2 cellular contexts compared by ENCODE assay signal in the genomic region with DNA sequence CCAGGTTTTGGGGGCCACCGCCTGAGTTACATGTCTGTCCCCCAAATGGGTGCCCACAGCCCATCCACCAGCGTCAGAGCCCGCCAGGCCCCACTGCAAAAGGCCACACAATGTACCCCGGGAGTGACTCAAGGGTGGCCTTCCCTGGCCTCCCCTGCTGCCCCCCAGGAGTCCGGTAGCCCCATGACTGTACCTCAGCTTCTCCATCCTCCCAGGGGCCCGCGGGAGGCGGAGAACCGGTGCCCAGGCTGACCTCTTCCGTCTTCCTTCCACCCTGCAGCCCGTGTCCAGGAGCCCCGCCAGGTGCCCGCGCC.
TF ChIP-seq lines count a peak whose summit lies in the region.

No MANE protein-coding gene starts in this region.

TF ChIP-seq in PFSK-1, 5 proteins besides CTCF, POLR2A, EP300 and RAD21:
- TF ChIP-seq, protein P1, sequence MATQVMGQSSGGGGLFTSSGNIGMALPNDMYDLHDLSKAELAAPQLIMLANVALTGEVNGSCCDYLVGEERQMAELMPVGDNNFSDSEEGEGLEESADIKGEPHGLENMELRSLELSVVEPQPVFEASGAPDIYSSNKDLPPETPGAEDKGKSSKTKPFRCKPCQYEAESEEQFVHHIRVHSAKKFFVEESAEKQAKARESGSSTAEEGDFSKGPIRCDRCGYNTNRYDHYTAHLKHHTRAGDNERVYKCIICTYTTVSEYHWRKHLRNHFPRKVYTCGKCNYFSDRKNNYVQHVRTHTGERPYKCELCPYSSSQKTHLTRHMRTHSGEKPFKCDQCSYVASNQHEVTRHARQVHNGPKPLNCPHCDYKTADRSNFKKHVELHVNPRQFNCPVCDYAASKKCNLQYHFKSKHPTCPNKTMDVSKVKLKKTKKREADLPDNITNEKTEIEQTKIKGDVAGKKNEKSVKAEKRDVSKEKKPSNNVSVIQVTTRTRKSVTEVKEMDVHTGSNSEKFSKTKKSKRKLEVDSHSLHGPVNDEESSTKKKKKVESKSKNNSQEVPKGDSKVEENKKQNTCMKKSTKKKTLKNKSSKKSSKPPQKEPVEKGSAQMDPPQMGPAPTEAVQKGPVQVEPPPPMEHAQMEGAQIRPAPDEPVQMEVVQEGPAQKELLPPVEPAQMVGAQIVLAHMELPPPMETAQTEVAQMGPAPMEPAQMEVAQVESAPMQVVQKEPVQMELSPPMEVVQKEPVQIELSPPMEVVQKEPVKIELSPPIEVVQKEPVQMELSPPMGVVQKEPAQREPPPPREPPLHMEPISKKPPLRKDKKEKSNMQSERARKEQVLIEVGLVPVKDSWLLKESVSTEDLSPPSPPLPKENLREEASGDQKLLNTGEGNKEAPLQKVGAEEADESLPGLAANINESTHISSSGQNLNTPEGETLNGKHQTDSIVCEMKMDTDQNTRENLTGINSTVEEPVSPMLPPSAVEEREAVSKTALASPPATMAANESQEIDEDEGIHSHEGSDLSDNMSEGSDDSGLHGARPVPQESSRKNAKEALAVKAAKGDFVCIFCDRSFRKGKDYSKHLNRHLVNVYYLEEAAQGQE (IDR thresholded peaks at IDR 0.05; ENCODE audit: insufficient read depth in 1 of 2, low read depth in 2 of 2, low read length in 2 of 2), result no peak
- TF ChIP-seq TAF1 (IDR thresholded peaks at IDR 0.05; ENCODE audit: borderline replicate concordance, insufficient read depth, low read length) (no peak), POLR2AphosphoS5 (IDR thresholded peaks at IDR 0.05; ENCODE audit: low read depth, low read length) (peak; percentile 49; the same call in 1 of the 2 replicates), FOXP2 (optimal IDR thresholded peaks at IDR 0.05; ENCODE audit: borderline replicate concordance, extremely low read depth, extremely low read length, insufficient read depth) (no peak), SIN3A (IDR thresholded peaks at IDR 0.05; ENCODE audit: borderline replicate concordance, insufficient read depth, low read length) (no peak)

TF ChIP-seq in H1, 55 proteins besides CTCF, POLR2A, EP300 and RAD21:
- no peak for TF ChIP-seq CHD2 (IDR thresholded peaks at IDR 0.05; ENCODE audit: low read length)
- TF ChIP-seq TAF7 (optimal IDR thresholded peaks at IDR 0.05; ENCODE audit: borderline replicate concordance, low read depth, low read length), result no peak
- no peak for TF ChIP-seq BACH1 (IDR thresholded peaks at IDR 0.05; ENCODE audit: low read length)
- TF ChIP-seq SP4 (IDR thresholded peaks at IDR 0.05; ENCODE audit: low read length), result no peak
- no peak for TF ChIP-seq SRF (IDR thresholded peaks at IDR 0.05; ENCODE audit: low read depth, low read length)
- no peak for TF ChIP-seq SP2 (IDR thresholded peaks at IDR 0.05; ENCODE audit: low read length)
- TF ChIP-seq RFX5 (IDR thresholded peaks at IDR 0.05; ENCODE audit: borderline replicate concordance, low read depth, low read length), result no peak
- no peak for TF ChIP-seq SAP30 (IDR thresholded peaks at IDR 0.05; ENCODE audit: insufficient read depth, insufficient replicate concordance, low read length)
- no peak for TF ChIP-seq RXRA (IDR thresholded peaks at IDR 0.05; ENCODE audit: insufficient read depth, low read depth, low read length)
- TF ChIP-seq TEAD4 (IDR thresholded peaks at IDR 0.05; ENCODE audit: low read depth, low read length), result no peak
- TF ChIP-seq, protein P2, sequence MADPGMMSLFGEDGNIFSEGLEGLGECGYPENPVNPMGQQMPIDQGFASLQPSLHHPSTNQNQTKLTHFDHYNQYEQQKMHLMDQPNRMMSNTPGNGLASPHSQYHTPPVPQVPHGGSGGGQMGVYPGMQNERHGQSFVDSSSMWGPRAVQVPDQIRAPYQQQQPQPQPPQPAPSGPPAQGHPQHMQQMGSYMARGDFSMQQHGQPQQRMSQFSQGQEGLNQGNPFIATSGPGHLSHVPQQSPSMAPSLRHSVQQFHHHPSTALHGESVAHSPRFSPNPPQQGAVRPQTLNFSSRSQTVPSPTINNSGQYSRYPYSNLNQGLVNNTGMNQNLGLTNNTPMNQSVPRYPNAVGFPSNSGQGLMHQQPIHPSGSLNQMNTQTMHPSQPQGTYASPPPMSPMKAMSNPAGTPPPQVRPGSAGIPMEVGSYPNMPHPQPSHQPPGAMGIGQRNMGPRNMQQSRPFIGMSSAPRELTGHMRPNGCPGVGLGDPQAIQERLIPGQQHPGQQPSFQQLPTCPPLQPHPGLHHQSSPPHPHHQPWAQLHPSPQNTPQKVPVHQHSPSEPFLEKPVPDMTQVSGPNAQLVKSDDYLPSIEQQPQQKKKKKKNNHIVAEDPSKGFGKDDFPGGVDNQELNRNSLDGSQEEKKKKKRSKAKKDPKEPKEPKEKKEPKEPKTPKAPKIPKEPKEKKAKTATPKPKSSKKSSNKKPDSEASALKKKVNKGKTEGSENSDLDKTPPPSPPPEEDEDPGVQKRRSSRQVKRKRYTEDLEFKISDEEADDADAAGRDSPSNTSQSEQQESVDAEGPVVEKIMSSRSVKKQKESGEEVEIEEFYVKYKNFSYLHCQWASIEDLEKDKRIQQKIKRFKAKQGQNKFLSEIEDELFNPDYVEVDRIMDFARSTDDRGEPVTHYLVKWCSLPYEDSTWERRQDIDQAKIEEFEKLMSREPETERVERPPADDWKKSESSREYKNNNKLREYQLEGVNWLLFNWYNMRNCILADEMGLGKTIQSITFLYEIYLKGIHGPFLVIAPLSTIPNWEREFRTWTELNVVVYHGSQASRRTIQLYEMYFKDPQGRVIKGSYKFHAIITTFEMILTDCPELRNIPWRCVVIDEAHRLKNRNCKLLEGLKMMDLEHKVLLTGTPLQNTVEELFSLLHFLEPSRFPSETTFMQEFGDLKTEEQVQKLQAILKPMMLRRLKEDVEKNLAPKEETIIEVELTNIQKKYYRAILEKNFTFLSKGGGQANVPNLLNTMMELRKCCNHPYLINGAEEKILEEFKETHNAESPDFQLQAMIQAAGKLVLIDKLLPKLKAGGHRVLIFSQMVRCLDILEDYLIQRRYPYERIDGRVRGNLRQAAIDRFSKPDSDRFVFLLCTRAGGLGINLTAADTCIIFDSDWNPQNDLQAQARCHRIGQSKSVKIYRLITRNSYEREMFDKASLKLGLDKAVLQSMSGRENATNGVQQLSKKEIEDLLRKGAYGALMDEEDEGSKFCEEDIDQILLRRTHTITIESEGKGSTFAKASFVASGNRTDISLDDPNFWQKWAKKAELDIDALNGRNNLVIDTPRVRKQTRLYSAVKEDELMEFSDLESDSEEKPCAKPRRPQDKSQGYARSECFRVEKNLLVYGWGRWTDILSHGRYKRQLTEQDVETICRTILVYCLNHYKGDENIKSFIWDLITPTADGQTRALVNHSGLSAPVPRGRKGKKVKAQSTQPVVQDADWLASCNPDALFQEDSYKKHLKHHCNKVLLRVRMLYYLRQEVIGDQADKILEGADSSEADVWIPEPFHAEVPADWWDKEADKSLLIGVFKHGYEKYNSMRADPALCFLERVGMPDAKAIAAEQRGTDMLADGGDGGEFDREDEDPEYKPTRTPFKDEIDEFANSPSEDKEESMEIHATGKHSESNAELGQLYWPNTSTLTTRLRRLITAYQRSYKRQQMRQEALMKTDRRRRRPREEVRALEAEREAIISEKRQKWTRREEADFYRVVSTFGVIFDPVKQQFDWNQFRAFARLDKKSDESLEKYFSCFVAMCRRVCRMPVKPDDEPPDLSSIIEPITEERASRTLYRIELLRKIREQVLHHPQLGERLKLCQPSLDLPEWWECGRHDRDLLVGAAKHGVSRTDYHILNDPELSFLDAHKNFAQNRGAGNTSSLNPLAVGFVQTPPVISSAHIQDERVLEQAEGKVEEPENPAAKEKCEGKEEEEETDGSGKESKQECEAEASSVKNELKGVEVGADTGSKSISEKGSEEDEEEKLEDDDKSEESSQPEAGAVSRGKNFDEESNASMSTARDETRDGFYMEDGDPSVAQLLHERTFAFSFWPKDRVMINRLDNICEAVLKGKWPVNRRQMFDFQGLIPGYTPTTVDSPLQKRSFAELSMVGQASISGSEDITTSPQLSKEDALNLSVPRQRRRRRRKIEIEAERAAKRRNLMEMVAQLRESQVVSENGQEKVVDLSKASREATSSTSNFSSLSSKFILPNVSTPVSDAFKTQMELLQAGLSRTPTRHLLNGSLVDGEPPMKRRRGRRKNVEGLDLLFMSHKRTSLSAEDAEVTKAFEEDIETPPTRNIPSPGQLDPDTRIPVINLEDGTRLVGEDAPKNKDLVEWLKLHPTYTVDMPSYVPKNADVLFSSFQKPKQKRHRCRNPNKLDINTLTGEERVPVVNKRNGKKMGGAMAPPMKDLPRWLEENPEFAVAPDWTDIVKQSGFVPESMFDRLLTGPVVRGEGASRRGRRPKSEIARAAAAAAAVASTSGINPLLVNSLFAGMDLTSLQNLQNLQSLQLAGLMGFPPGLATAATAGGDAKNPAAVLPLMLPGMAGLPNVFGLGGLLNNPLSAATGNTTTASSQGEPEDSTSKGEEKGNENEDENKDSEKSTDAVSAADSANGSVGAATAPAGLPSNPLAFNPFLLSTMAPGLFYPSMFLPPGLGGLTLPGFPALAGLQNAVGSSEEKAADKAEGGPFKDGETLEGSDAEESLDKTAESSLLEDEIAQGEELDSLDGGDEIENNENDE (IDR thresholded peaks at IDR 0.05; ENCODE audit: insufficient replicate concordance, low read length), result no peak
- TF ChIP-seq, protein P3, sequence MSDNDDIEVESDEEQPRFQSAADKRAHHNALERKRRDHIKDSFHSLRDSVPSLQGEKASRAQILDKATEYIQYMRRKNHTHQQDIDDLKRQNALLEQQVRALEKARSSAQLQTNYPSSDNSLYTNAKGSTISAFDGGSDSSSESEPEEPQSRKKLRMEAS (IDR thresholded peaks at IDR 0.05), result no peak
- no peak for TF ChIP-seq ASH2L (IDR thresholded peaks at IDR 0.05; ENCODE audit: low read length)
- TF ChIP-seq SIX5 (IDR thresholded peaks at IDR 0.05; ENCODE audit: low read depth, low read length), result no peak
- no peak for TF ChIP-seq TAF1 (IDR thresholded peaks at IDR 0.05; ENCODE audit: low read depth, low read length)
- TF ChIP-seq, protein P4, sequence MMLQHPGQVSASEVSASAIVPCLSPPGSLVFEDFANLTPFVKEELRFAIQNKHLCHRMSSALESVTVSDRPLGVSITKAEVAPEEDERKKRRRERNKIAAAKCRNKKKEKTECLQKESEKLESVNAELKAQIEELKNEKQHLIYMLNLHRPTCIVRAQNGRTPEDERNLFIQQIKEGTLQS (IDR thresholded peaks at IDR 0.05; ENCODE audit: insufficient read depth, low read depth, low read length), result no peak
